ENCODE assay signal across 14 cellular contexts in the genomic region with DNA sequence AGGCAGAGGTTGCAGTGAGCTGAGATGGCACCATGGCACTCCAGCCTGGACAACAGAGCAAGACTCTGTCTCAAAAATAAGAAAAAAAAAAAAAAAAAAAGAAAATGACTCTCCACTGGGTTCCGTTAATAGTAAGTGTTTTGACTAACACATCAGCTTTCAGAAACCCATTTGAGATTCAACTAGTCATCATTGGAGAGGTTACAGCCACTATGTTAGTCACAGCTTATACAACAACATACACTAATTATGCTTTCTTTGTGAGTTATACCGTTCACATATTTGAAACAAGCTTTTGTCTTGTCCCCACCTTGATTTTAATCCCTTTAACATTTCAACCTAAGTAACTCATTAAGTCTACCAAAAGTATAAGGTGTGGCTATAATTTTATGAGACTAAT.
"Had no signal": no experiment of that assay in that cellular context is flagged by ENCODE, and none has a peak within 500 bp of the region (broad histone marks: within the 10 kb centered on the region; RNA-seq: fewer than 3 reads in every experiment).

No MANE protein-coding gene starts in this region.

- H3K9me3 Mint-ChIP-seq: memory B cell had no signal

- H3K27me3 Mint-ChIP-seq: activated CD8-positive, alpha-beta memory T cell treated with anti-CD3 and anti-CD28 coated beads, Interleukin-2, amount 10 ng/mL, durations not matched to agents 7 days and 5 days; memory B cell had no signal

- H3K4me1 ChIP-seq: gastrocnemius medialis, left lung, SJCRH30, stomach had no signal

- H3K27ac Mint-ChIP-seq: activated CD8-positive, alpha-beta memory T cell treated with anti-CD3 and anti-CD28 coated beads, Interleukin-2, amount 10 ng/mL, durations not matched to agents 7 days and 5 days; nephron progenitor cell had no signal

- H3K4me3 Mint-ChIP-seq: activated CD8-positive, alpha-beta memory T cell treated with anti-CD3 and anti-CD28 coated beads, Interleukin-2, amount 10 ng/mL, durations not matched to agents 7 days and 5 days; memory B cell; nephron progenitor cell had no signal

- H3K36me3 ChIP-seq: cardiac muscle cell, SJCRH30 had no signal

- DNase-seq: activated CD4-positive, alpha-beta T cell treated with anti-CD3 and anti-CD28 coated beads for 48 hours; activated CD8-positive, alpha-beta memory T cell treated with anti-CD3 and anti-CD28 coated beads, Interleukin-2, amount 10 ng/mL, durations not matched to agents 7 days and 5 days; gastrocnemius medialis; islet precursor cell; left lung; nephron progenitor cell; SJCRH30; stimulated activated CD4-positive, alpha-beta T cell treated with anti-CD3 and anti-CD28 coated beads, Interleukin-12 subunit alpha, Interleukin-12 subunit beta, amount 100 ng/mL, for 4 hours; stomach; SW 1271; T-helper 9 cell had no signal

- H3K27me3 ChIP-seq: cardiac muscle cell, gastrocnemius medialis, left lung, SJCRH30, stomach had no signal

- H3K27ac ChIP-seq: gastrocnemius medialis, left lung, SJCRH30, stomach, thoracic aorta had no signal

- ATAC-seq: activated CD8-positive, alpha-beta memory T cell treated with anti-CD3 and anti-CD28 coated beads, Interleukin-2, amount 10 ng/mL, durations not matched to agents 7 days and 5 days; gastrocnemius medialis; left lung had no signal

- H3K4me3 ChIP-seq: cardiac muscle cell, gastrocnemius medialis, left lung, SJCRH30, stomach, thoracic aorta had no signal

- H3K9me3 ChIP-seq: gastrocnemius medialis, left lung, SJCRH30, stomach, thoracic aorta had no signal
